ENCODE assay signal across 9 cellular contexts in the genomic region with DNA sequence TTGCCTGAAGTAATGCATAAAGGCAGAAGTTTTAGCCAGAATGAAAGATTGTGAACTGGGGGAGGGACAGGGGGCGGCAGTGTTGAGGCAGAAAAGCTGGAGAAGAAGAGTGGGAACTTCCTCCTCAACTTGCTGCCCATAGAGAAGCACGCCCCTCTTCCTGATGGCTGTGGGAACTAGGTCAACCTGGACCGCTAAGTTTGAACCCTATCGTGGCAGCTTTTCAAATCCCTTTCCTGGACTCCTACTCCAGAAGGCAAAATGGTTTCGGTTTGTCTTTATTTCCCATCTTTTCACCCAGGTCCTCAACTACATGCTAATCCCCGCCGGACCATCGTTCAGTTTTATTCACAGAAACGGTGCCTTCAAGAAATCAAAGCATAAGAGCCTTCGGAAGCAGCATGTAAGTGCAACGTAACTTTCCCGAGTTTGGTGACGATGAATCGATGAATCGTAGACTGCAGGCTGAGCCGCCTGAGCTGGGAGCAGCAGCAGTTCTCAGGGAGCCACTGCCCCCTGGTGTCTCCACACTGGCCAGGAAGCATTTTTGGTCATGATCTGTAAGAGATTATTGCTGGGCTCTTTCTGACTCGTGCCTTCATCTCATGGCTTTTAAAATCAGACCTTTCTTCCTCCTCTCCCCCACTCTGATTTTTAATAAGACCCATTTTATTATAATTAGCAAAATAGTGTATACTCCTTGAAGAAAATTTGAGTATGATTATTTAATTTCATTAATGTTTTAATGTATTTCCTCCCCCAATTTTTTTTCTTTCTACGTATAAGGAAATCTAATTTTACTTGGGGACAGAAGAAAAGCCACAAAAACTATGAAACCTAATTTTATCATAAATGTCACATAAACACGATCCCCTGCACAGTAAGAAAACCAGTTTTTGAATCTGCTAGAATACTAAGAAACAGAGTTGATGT. TPM values are rescaled to one million over a fixed set of nuclear protein-coding genes. Genes with fewer than 3 reads are reported as not detected.
A peak's percentile ranks its signal among the peaks of the same experiment; 100 is the strongest.
DNase-seq lines count a peak whose midpoint lies in the region; ATAC-seq and TF ChIP-seq lines count a peak whose summit lies in the region.
"Had no signal": no experiment of that assay in that cellular context is flagged by ENCODE, and none has a peak within 500 bp of the region (broad histone marks: within the 10 kb centered on the region; RNA-seq: fewer than 3 reads in every experiment).

No MANE protein-coding gene starts in this region.

- H3K27me3 ChIP-seq in BLaER1 (no peaks in the 10 kb centered on the region), dorsolateral prefrontal cortex (no peaks in the 10 kb centered on the region), right lobe of liver (no peaks in the 10 kb centered on the region)

- H3K27ac ChIP-seq in BLaER1: peak overlapping the region; percentile 57; the same call in 1 of the 2 replicates
- H3K27ac ChIP-seq in dorsolateral prefrontal cortex: peak overlapping the region in 51 of 59 donors; percentile 3 to 89 (median 74)
- peak overlapping the region; percentile 30 to 52 (median 50) for H3K27ac ChIP-seq in right lobe of liver

- H4K20me1 ChIP-seq in BLaER1: no peaks in the 10 kb centered on the region

- peak overlapping the region; percentile 74 for H3K9ac ChIP-seq in BLaER1

- no peak for TF ChIP-seq POLR2A in right lobe of liver (IDR thresholded peaks at IDR 0.05)

- 4% methylated on average over 19 of the region's 19 CpGs for WGBS in right lobe of liver (ENCODE audit: insufficient coverage, low coverage, low lambda C conversion rate, missing lambda C conversion rate)

- TF ChIP-seq CTCF in dorsolateral prefrontal cortex (IDR thresholded peaks at IDR 0.05 in 54 of 56, conservative IDR thresholded peaks at IDR 0.05 in 2 of 56; ENCODE audit: low read depth in 1 of 56, partially characterized antibody in 56 of 56) (peak; percentile 62 to 96 (median 87)), right lobe of liver (IDR thresholded peaks at IDR 0.05) (peak; percentile 82 to 92 (median 86))

- intact Hi-C loops in dorsolateral prefrontal cortex (cut with DNase I) (loop anchor here (2.0 to 10.0 kb wide), 4 partner anchors 115 to 853 kb away; a partner anchor contains a TSS), right lobe of liver (cut with DNase I) (no loop called here)

- H3K4me1 ChIP-seq in BLaER1: peaks cover 28% of the 10 kb centered on the region
- H3K4me1 ChIP-seq in right lobe of liver: no peaks in the 10 kb centered on the region

- H3K4me3 ChIP-seq in BLaER1 (peak overlapping the region; percentile 67), dorsolateral prefrontal cortex (peak overlapping the region; percentile 49 to 83 (median 70)), right lobe of liver (peak overlapping the region; percentile 32 to 63 (median 58))

- no peaks in the 10 kb centered on the region for H3K9me3 ChIP-seq in BLaER1
- H3K9me3 ChIP-seq in right lobe of liver: no peaks in the 10 kb centered on the region

- peak; percentile 95 for ATAC-seq in GM19324 (IDR thresholded peaks at IDR 0.05; ENCODE audit: low FRiP score, unreplicated experiment)
- peak; percentile 86 for ATAC-seq in HG03469 (IDR thresholded peaks at IDR 0.05; ENCODE audit: unreplicated experiment)
- peak; percentile 99 to 100 (median 100) for ATAC-seq in right lobe of liver

- DNase-seq in NCI-H748 (lab: John Stamatoyannopoulos, UW; ENCODE audit: unreplicated experiment) (peak; percentile 71), dorsolateral prefrontal cortex (peak; percentile 40 to 91 (median 87)), right lobe of liver (peak; percentile 83 to 85 (median 84))
- DNase-seq in activated CD4-positive, alpha-beta T cell treated with anti-CD3 and anti-CD28 coated beads, Interleukin-2, amount 50 U/mL, for 24 hours (ENCODE audit: low read depth in 1 of 2, low spot score in 1 of 2): peak; percentile 68 to 78
- DNase-seq in stimulated activated CD4-positive, alpha-beta T cell treated with anti-CD3 and anti-CD28 coated beads, Interleukin-4, amount 100 ng/mL, for 4 hours: peak; percentile 75 to 80

- H3K4me2 ChIP-seq in BLaER1: peak overlapping the region; percentile 72

- no peaks in the 10 kb centered on the region for H3K36me3 ChIP-seq in BLaER1
- no peaks in the 10 kb centered on the region for H3K36me3 ChIP-seq in right lobe of liver

RNA-seq across cellular contexts. Expression of a gene that starts 21.4 kb away (rescaled TPM):
- total RNA-seq in dorsolateral prefrontal cortex (1 to 10 TPM in 15 of 120 experiments, under 1 TPM in 3, not detected in 102; 0.80 to 3.1 (median 1.5) TPM), right lobe of liver (not detected)
- total RNA-seq: subcutaneous adipose tissue had no signal

Comparison
In these comparisons a context has a peak if more than half of its experiments do, and no peak if none do; other contexts are left out.
1. Peak in every context shown above with its lines: DNase-seq, ATAC-seq, H3K4me3 ChIP-seq and H3K27ac ChIP-seq.
2. intact Hi-C loops: an anchor here in dorsolateral prefrontal cortex (2.0 to 10.0 kb wide); none called in right lobe of liver.